11 cellular contexts compared by ENCODE assay signal in genomic region chr10:108545921-108546320, GRCh38.
DNase-seq lines count a peak whose midpoint lies in the region; ATAC-seq, FAIRE-seq and TF ChIP-seq lines count a peak whose summit lies in the region.
"Had no signal": no experiment of that assay in that cellular context is flagged by ENCODE, and none has a peak within 500 bp of the region (broad histone marks: within the 10 kb centered on the region; RNA-seq: fewer than 3 reads in every experiment).

No MANE protein-coding gene starts in this region.

- H3K36me3 Mint-ChIP-seq in MCF 10A (ENCODE audit: insufficient read depth, unreplicated experiment) = no peaks in the 10 kb centered on the region
- H3K36me3 Mint-ChIP-seq in T-helper 2 cell treated with Interferon-gamma antibody and Interleukin-4, amounts not matched to agents 5 μg/mL and 100 μg/mL, for 36 hours (ENCODE audit: low read depth) = no peaks in the 10 kb centered on the region
- H3K36me3 Mint-ChIP-seq: naive thymus-derived CD8-positive, alpha-beta T cell had no signal

- no TSS peak for BruUV-seq in MCF 10A (replicated peaks; lab: Mats Ljungman, UMichigan)

- DNase-seq in GM18507 (ENCODE audit: extremely low spot score, insufficient read length, low read depth) (no peak), GM20000 (ENCODE audit: low spot score) (peak; percentile 8), MV-4-11 (lab: John Stamatoyannopoulos, UW) (peak; percentile 49), MCF 10A (ENCODE audit: unreplicated experiment) (no peak), UCSD-AML1 (lab: John Stamatoyannopoulos, UW; ENCODE audit: unreplicated experiment) (no peak), SW480 (ENCODE audit: low spot score) (no peak)
- DNase-seq in T-helper 2 cell treated with Interferon-gamma antibody and Interleukin-4, amounts not matched to agents 5 μg/mL and 100 μg/mL, for 36 hours (ENCODE audit: low spot score) = no peak
- DNase-seq: IMR-90; naive thymus-derived CD8-positive, alpha-beta T cell; stimulated activated naive CD4-positive, alpha-beta T cell had no signal

- POLR2A ChIA-PET in MCF 10A (lab: Yijun Ruan, JAX) = no interaction called here

- no peak for TF ChIP-seq CTCF in GM20000 (IDR thresholded peaks at IDR 0.05; ENCODE audit: extremely low read depth, missing control alignments)
- no peak for TF ChIP-seq CTCF in MCF 10A (IDR thresholded peaks at IDR 0.05; ENCODE audit: unreplicated experiment)

- H3K4me3 Mint-ChIP-seq in MCF 10A (ENCODE audit: unreplicated experiment) = no peak overlapping the region
- no peak overlapping the region for H3K4me3 Mint-ChIP-seq in T-helper 2 cell treated with Interferon-gamma antibody and Interleukin-4, amounts not matched to agents 5 μg/mL and 100 μg/mL, for 36 hours
- H3K4me3 Mint-ChIP-seq: naive thymus-derived CD8-positive, alpha-beta T cell had no signal

- no peaks in the 10 kb centered on the region for H3K27me3 Mint-ChIP-seq in MCF 10A (ENCODE audit: insufficient read depth, unreplicated experiment)
- H3K27me3 Mint-ChIP-seq in T-helper 2 cell treated with Interferon-gamma antibody and Interleukin-4, amounts not matched to agents 5 μg/mL and 100 μg/mL, for 36 hours (ENCODE audit: low read depth) = no peaks in the 10 kb centered on the region
- H3K27me3 Mint-ChIP-seq: naive thymus-derived CD8-positive, alpha-beta T cell had no signal

- H3K27ac Mint-ChIP-seq in MCF 10A (ENCODE audit: low read depth, unreplicated experiment) = no peak overlapping the region
- H3K27ac Mint-ChIP-seq in T-helper 2 cell treated with Interferon-gamma antibody and Interleukin-4, amounts not matched to agents 5 μg/mL and 100 μg/mL, for 36 hours = no peak overlapping the region
- H3K27ac Mint-ChIP-seq: naive thymus-derived CD8-positive, alpha-beta T cell had no signal

- ATAC-seq in HG02973 (IDR thresholded peaks at IDR 0.05; ENCODE audit: unreplicated experiment) = peak; percentile 85
- ATAC-seq: naive thymus-derived CD8-positive, alpha-beta T cell had no signal

- no peaks in the 10 kb centered on the region for H3K4me1 Mint-ChIP-seq in MCF 10A (ENCODE audit: insufficient read depth, unreplicated experiment)
- H3K4me1 Mint-ChIP-seq in T-helper 2 cell treated with Interferon-gamma antibody and Interleukin-4, amounts not matched to agents 5 μg/mL and 100 μg/mL, for 36 hours (ENCODE audit: low read depth) = no peaks in the 10 kb centered on the region
- H3K4me1 Mint-ChIP-seq: naive thymus-derived CD8-positive, alpha-beta T cell had no signal

- FAIRE-seq in GM18507 (lab: Jason Lieb, UNC) = peak; percentile 72

- no peaks in the 10 kb centered on the region for H3K9me3 Mint-ChIP-seq in MCF 10A (ENCODE audit: unreplicated experiment)
- H3K9me3 Mint-ChIP-seq in T-helper 2 cell treated with Interferon-gamma antibody and Interleukin-4, amounts not matched to agents 5 μg/mL and 100 μg/mL, for 36 hours = no peaks in the 10 kb centered on the region

- intact Hi-C loops in MCF 10A (cut with micrococcal nuclease) = loop anchor here (2.0 to 10.0 kb wide), 5 partner anchors 187 to 1921 kb away; no protein-coding TSS in a partner anchor

- CTCF ChIA-PET in MCF 10A (lab: Yijun Ruan, JAX) = no interaction called here

Comparison
In these comparisons a context has a peak if more than half of its experiments do, and no peak if none do; other contexts are left out.
1. DNase-seq: peak in GM20000 (single experiment) and MV-4-11 (single experiment); none in GM18507 (single experiment), MCF 10A (single experiment), UCSD-AML1 (single experiment), SW480 (single experiment) and T-helper 2 cell treated with Interferon-gamma antibody and Interleukin-4, amounts not matched to agents 5 μg/mL and 100 μg/mL, for 36 hours (single experiment).